ENCODE assay signal across 20 cellular contexts in genomic region chr18:56323673-56324072, GRCh38.
"Had no signal": no experiment of that assay in that cellular context is flagged by ENCODE, and none has a peak within 500 bp of the region (broad histone marks: within the 10 kb centered on the region; RNA-seq: fewer than 3 reads in every experiment).

No MANE protein-coding gene starts in this region.

- H3K4me3 Mint-ChIP-seq: activated CD4-positive, alpha-beta T cell treated with anti-CD3 and anti-CD28 coated beads, Interleukin-2, amount 10 ng/mL, durations not matched to agents 24 days and 14 days; activated CD8-positive, alpha-beta T cell treated with anti-CD3 and anti-CD28 coated beads, Interleukin-2, amount 10 ng/mL, durations not matched to agents 7 days and 5 days; activated T-cell treated with anti-CD3 and anti-CD28 coated beads, Interleukin-2, amount 50 U/mL, for 24 hours; mesothelial cell of epicardium; nephron progenitor cell had no signal

- H3K27ac ChIP-seq: ascending aorta, breast epithelium, coronary artery, lower lobe of right lung, psoas muscle, stomach, vagina had no signal

- H3K36me3 Mint-ChIP-seq: mesothelial cell of epicardium had no signal

- DNase-seq: activated CD4-positive, alpha-beta T cell treated with anti-CD3 and anti-CD28 coated beads, Interleukin-2, amount 10 ng/mL, durations not matched to agents 24 days and 14 days; activated CD4-positive, CD25-positive, alpha-beta regulatory T cell; activated CD8-positive, alpha-beta T cell treated with anti-CD3 and anti-CD28 coated beads, Interleukin-2, amount 10 ng/mL, durations not matched to agents 7 days and 5 days; activated naive CD4-positive, alpha-beta T cell treated with Interleukin-2 at 50 U/mL for 16 hours; activated T-cell treated with anti-CD3 and anti-CD28 coated beads, Interleukin-2, amount 50 U/mL, for 24 hours; erythroblast; hypothalamus; lower lobe of right lung; nephron progenitor cell; psoas muscle; right cardiac atrium; stimulated activated CD4-positive, alpha-beta T cell treated with anti-CD3 and anti-CD28 coated beads, Interleukin-2, amount 100 ng/mL, for 24 hours; stomach; trophoblast cell had no signal

- H3K27me3 Mint-ChIP-seq: activated CD4-positive, alpha-beta T cell treated with anti-CD3 and anti-CD28 coated beads, Interleukin-2, amount 10 ng/mL, durations not matched to agents 24 days and 14 days; activated T-cell treated with anti-CD3 and anti-CD28 coated beads, Interleukin-2, amount 50 U/mL, for 24 hours had no signal

- ATAC-seq: activated CD8-positive, alpha-beta T cell treated with anti-CD3 and anti-CD28 coated beads, Interleukin-2, amount 10 ng/mL, durations not matched to agents 7 days and 5 days; lower lobe of right lung; psoas muscle; right cardiac atrium had no signal

- H3K4me1 ChIP-seq: psoas muscle had no signal

- H3K9me3 Mint-ChIP-seq: activated CD4-positive, alpha-beta T cell treated with anti-CD3 and anti-CD28 coated beads, Interleukin-2, amount 10 ng/mL, durations not matched to agents 24 days and 14 days; activated T-cell treated with anti-CD3 and anti-CD28 coated beads, Interleukin-2, amount 50 U/mL, for 24 hours; activated T-helper 2 cell treated with anti-CD3 and anti-CD28 coated beads, Interferon-gamma antibody, Interleukin-2, Interleukin-4, amounts not matched to agents 10 μg/mL and 5 μg/mL and 100 μg/mL, durations not matched to agents 14 hours and 24 hours and 36 hours; mesothelial cell of epicardium; nephron progenitor cell had no signal

- H3K27ac Mint-ChIP-seq: activated CD4-positive, alpha-beta T cell treated with anti-CD3 and anti-CD28 coated beads, Interleukin-2, amount 10 ng/mL, durations not matched to agents 24 days and 14 days; activated CD8-positive, alpha-beta T cell treated with anti-CD3 and anti-CD28 coated beads, Interleukin-2, amount 10 ng/mL, durations not matched to agents 7 days and 5 days; activated T-cell treated with anti-CD3 and anti-CD28 coated beads, Interleukin-2, amount 50 U/mL, for 24 hours; activated T-helper 2 cell treated with anti-CD3 and anti-CD28 coated beads, Interferon-gamma antibody, Interleukin-2, Interleukin-4, amounts not matched to agents 10 μg/mL and 5 μg/mL and 100 μg/mL, durations not matched to agents 14 hours and 24 hours and 36 hours; mesothelial cell of epicardium; nephron progenitor cell had no signal

- H3K9me3 ChIP-seq: ascending aorta, breast epithelium, lower lobe of right lung, psoas muscle, stomach, vagina had no signal

- H3K27me3 ChIP-seq: ascending aorta, breast epithelium, stomach, vagina had no signal

- H3K4me3 ChIP-seq: ascending aorta, breast epithelium, coronary artery, lower lobe of right lung, psoas muscle, stomach, vagina had no signal

- H3K36me3 ChIP-seq: ascending aorta, breast epithelium, lower lobe of right lung, stomach, vagina had no signal

- H3K4me1 Mint-ChIP-seq: activated CD4-positive, alpha-beta T cell treated with anti-CD3 and anti-CD28 coated beads, Interleukin-2, amount 10 ng/mL, durations not matched to agents 24 days and 14 days had no signal
